ENCODE assay signal across 8 cellular contexts in the genomic region with DNA sequence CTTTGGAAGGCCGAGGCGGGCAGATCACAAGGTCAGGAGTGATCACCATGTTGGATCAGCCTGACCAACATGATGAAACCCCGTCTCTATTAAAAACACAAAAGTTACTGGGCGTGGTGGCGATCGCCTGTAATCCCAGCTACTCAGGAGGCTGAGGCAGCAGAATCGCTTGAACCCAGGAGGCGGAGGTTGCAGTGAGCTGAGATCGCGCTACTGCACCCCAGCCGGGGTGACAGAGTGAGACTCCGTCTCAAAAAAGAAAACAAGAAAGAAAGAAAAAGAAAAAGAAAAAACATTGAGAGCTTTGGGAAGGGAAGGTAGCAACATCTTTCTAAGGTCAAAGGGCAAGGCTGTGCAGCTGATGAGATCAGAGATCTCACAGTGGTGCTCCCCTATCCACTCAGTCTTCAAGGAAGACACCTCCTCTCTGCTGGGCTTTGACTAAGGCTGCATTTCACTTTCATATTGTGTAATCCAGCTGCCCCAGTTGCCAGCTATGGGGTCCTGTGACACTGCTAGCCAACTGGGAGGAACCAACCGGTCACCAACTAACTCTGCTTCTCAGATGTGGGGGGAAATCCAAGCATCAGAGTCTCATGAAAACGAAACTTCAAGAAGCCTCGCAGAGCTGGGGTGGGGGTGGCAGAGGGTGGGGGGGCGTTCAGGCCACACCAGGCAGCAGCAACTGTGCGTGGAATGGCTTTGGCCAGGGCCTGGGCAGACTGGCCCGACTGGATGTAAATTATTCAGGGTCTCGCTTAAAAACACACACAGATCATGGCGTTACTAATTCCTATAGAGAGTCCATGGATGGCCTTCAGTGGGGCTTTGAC. TPM values are rescaled to one million over a fixed set of nuclear protein-coding genes. Genes with fewer than 3 reads are reported as not detected.
A peak's percentile ranks its signal among the peaks of the same experiment; 100 is the strongest.
DNase-seq lines count a peak whose midpoint lies in the region; ATAC-seq and FAIRE-seq lines count a peak whose summit lies in the region.

No MANE protein-coding gene starts in this region.

- H3K27ac Mint-ChIP-seq in activated naive CD8-positive, alpha-beta T cell treated with anti-CD3 and anti-CD28 coated beads, Interleukin-2, amount 10 ng/mL, durations not matched to agents 7 days and 5 days: peak overlapping the region; percentile 99

- DNase-seq in GM18507 (ENCODE audit: extremely low spot score, insufficient read length, low read depth) (peak; percentile 67), OCI-M1 (lab: John Stamatoyannopoulos, UW) (peak; percentile 93), left colon (peak; percentile 49 to 67), NCI-H2081 (lab: John Stamatoyannopoulos, UW) (no peak), NCI-H2171 treated with DMSO at 0.1 percent for 48 hours (lab: John Stamatoyannopoulos, UW) (no peak)
- DNase-seq in activated naive CD8-positive, alpha-beta T cell treated with anti-CD3 and anti-CD28 coated beads, Interleukin-2, amount 10 ng/mL, durations not matched to agents 7 days and 5 days: peak; percentile 55
- peak in 2 of 3 experiments; percentile 22 to 63 for DNase-seq in stimulated activated CD4-positive, alpha-beta T cell treated with anti-CD3 and anti-CD28 coated beads, TNF-alpha, amount 100 ng/mL, for 24 hours (ENCODE audit: low read depth in 3 of 3)

- H3K4me1 Mint-ChIP-seq in activated naive CD8-positive, alpha-beta T cell treated with anti-CD3 and anti-CD28 coated beads, Interleukin-2, amount 10 ng/mL, durations not matched to agents 7 days and 5 days: peaks cover 34% of the 10 kb centered on the region

- peak; percentile 94 for FAIRE-seq in GM18507 (lab: Jason Lieb, UNC)

- peaks cover 8% of the 10 kb centered on the region for H3K27me3 Mint-ChIP-seq in activated naive CD8-positive, alpha-beta T cell treated with anti-CD3 and anti-CD28 coated beads, Interleukin-2, amount 10 ng/mL, durations not matched to agents 7 days and 5 days

- POLR2A ChIA-PET in activated naive CD8-positive, alpha-beta T cell treated with anti-CD3 and anti-CD28 coated beads, Interleukin-2, amount 10 ng/mL, durations not matched to agents 7 days and 5 days (lab: Charles Lee): interaction anchor here (0.7 to 1.9 kb wide), 15 partner anchors 37 to 747 kb away, joined by 3 to 9 read pairs (median 5); partner anchors contain the start of genes ANKRD16, FBH1 and GDI2

- intact Hi-C loops in left colon (cut with DNase I, micrococcal nuclease): no loop called here

- ATAC-seq in HG02840 (IDR thresholded peaks at IDR 0.05; ENCODE audit: low FRiP score, unreplicated experiment) (peak; percentile 39), left colon (peak; percentile 37)
- ATAC-seq in activated naive CD8-positive, alpha-beta T cell treated with anti-CD3 and anti-CD28 coated beads, Interleukin-2, amount 10 ng/mL, durations not matched to agents 7 days and 5 days (ENCODE audit: low read depth): peak; percentile 66

- H3K36me3 Mint-ChIP-seq in activated naive CD8-positive, alpha-beta T cell treated with anti-CD3 and anti-CD28 coated beads, Interleukin-2, amount 10 ng/mL, durations not matched to agents 7 days and 5 days: peaks cover 12% of the 10 kb centered on the region

- peak overlapping the region; percentile 99 for H3K4me3 Mint-ChIP-seq in activated naive CD8-positive, alpha-beta T cell treated with anti-CD3 and anti-CD28 coated beads, Interleukin-2, amount 10 ng/mL, durations not matched to agents 7 days and 5 days

- H3K9me3 Mint-ChIP-seq in activated naive CD8-positive, alpha-beta T cell treated with anti-CD3 and anti-CD28 coated beads, Interleukin-2, amount 10 ng/mL, durations not matched to agents 7 days and 5 days: no peaks in the 10 kb centered on the region

RNA-seq across cellular contexts. Expression of gene IL15RA, which starts 1.5 kb away (rescaled TPM):
- total RNA-seq in activated naive CD8-positive, alpha-beta T cell treated with anti-CD3 and anti-CD28 coated beads, Interleukin-2, amount 10 ng/mL, durations not matched to agents 7 days and 5 days: 10 to 100 TPM; 20.3 to 21.3 TPM
- total RNA-seq in left colon: 10 to 100 TPM; 15.4 to 19.6 TPM

Comparison
In these comparisons a context has a peak if more than half of its experiments do, and no peak if none do; other contexts are left out.
1. DNase-seq: peak in GM18507 (single experiment), OCI-M1 (single experiment), activated naive CD8-positive, alpha-beta T cell treated with anti-CD3 and anti-CD28 coated beads, Interleukin-2, amount 10 ng/mL, durations not matched to agents 7 days and 5 days (single experiment), left colon (2 of 2) and stimulated activated CD4-positive, alpha-beta T cell treated with anti-CD3 and anti-CD28 coated beads, TNF-alpha, amount 100 ng/mL, for 24 hours (2 of 3); none in NCI-H2081 (0 of 2) and NCI-H2171 treated with DMSO at 0.1 percent for 48 hours (single experiment).
2. Peak in every context shown above with its lines, with median percentiles within 50 percentile points of each other: ATAC-seq.